ENCODE assay signal across 21 cellular contexts in genomic region chr15:80559761-80560160, GRCh38.
A peak's percentile ranks its signal among the peaks of the same experiment; 100 is the strongest.
DNase-seq lines count a peak whose midpoint lies in the region; ATAC-seq and TF ChIP-seq lines count a peak whose summit lies in the region.
"Had no signal": no experiment of that assay in that cellular context is flagged by ENCODE, and none has a peak within 500 bp of the region (broad histone marks: within the 10 kb centered on the region; RNA-seq: fewer than 3 reads in every experiment).

No MANE protein-coding gene starts in this region.

- no peak overlapping the region for H4K91ac ChIP-seq in mesenchymal stem cell (ENCODE audit: low read length)

- H3K79me1 ChIP-seq in mesenchymal stem cell (replicated peaks; ENCODE audit: low read length, poor library complexity, severe bottlenecking) = no peaks in the 10 kb centered on the region

- peaks cover 18% of the 10 kb centered on the region for H3K4me1 ChIP-seq in BLaER1
- peaks cover 10% of the 10 kb centered on the region for H3K4me1 ChIP-seq in mesenchymal stem cell (ENCODE audit: control insufficient read depth, insufficient read depth, low read depth, low read length)
- H3K4me1 ChIP-seq in upper lobe of right lung = peaks cover 45% of the 10 kb centered on the region
- H3K4me1 ChIP-seq: BE2C, SJCRH30 had no signal

- peak overlapping the region in 1 of 2 experiments; percentile 15 for H3K18ac ChIP-seq in mesenchymal stem cell (ENCODE audit: low read depth in 1 of 2, low read length in 2 of 2)

- H3K4me3 ChIP-seq in BLaER1 (no peak overlapping the region), mesenchymal stem cell (ENCODE audit: insufficient read depth in 1 of 2, low read depth in 1 of 2, low read length in 2 of 2) (no peak overlapping the region), upper lobe of right lung (no peak overlapping the region)
- H3K4me3 ChIP-seq: MG63, PC-9, SJCRH30 had no signal

- WGBS in mesenchymal stem cell = 88% methylated on average over 6 of the region's 6 CpGs

- H3K27me3 ChIP-seq in BLaER1 (no peaks in the 10 kb centered on the region), mesenchymal stem cell (ENCODE audit: control insufficient read depth in 1 of 2, insufficient read depth in 1 of 2, low read length in 2 of 2) (no peaks in the 10 kb centered on the region), upper lobe of right lung (no peaks in the 10 kb centered on the region)
- H3K27me3 ChIP-seq: BE2C, MG63 had no signal

- TF ChIP-seq CTCF in upper lobe of right lung (IDR thresholded peaks at IDR 0.05) = no peak

- H3K4ac ChIP-seq in mesenchymal stem cell (ENCODE audit: low read depth in 1 of 2, low read length in 2 of 2) = no peak overlapping the region

- no peak overlapping the region for H2BK120ac ChIP-seq in mesenchymal stem cell (ENCODE audit: low read depth, low read length)

- H3K9ac ChIP-seq in BLaER1 (no peak overlapping the region), mesenchymal stem cell (ENCODE audit: low read length) (no peak overlapping the region)

- H3K27ac ChIP-seq in BLaER1 (no peak overlapping the region), mesenchymal stem cell (ENCODE audit: low read length, poor library complexity, severe bottlenecking) (no peak overlapping the region), upper lobe of right lung (peak overlapping the region; percentile 58)
- H3K27ac ChIP-seq: 22Rv1, PC-9, SJCRH30 had no signal

- no peak overlapping the region for H3K23ac ChIP-seq in mesenchymal stem cell (ENCODE audit: low read length in 2 of 2)

- peaks cover 21% of the 10 kb centered on the region; the same call in 1 of the 2 replicates for H3K36me3 ChIP-seq in BLaER1
- peaks cover 46 to 48% of the 10 kb centered on the region in 2 experiments for H3K36me3 ChIP-seq in mesenchymal stem cell (ENCODE audit: control insufficient read depth in 1 of 2, insufficient read depth in 2 of 2, low read depth in 1 of 2, low read length in 2 of 2)
- H3K36me3 ChIP-seq in upper lobe of right lung = no peaks in the 10 kb centered on the region
- H3K36me3 ChIP-seq: BE2C, SJCRH30 had no signal

- H2BK12ac ChIP-seq in mesenchymal stem cell (ENCODE audit: low read length in 2 of 2) = peak overlapping the region; percentile 45 to 69

- peak; percentile 27 for DNase-seq in ecto neural progenitor cell (ENCODE audit: low spot score)
- DNase-seq in mesenchymal stem cell = no peak
- no peak for DNase-seq in upper lobe of right lung
- DNase-seq in NCI-H2081 treated with DMSO at 0.1 percent for 48 hours (lab: John Stamatoyannopoulos, UW) = no peak
- DNase-seq in GOT3 (lab: John Stamatoyannopoulos, UW) = no peak
- DNase-seq: BE2C; CD4-positive, CD25-positive, alpha-beta regulatory T cell; H9; KBM-7; MG63; NCI-H2029; NCI-H446 treated with DMSO at 0.1 percent for 48 hours; NCI-H526; NCI-H82; NK-92 treated with Interleukin-12 subunit alpha and Interleukin-12 subunit beta, amount 100 ng/mL, for 24 hours; PC-9; SJCRH30 had no signal

- H2BK5ac ChIP-seq in mesenchymal stem cell (ENCODE audit: low read depth, low read length, poor library complexity, severe bottlenecking) = no peak overlapping the region

- no peak overlapping the region for H4K8ac ChIP-seq in mesenchymal stem cell (ENCODE audit: low read length)

- ATAC-seq in upper lobe of right lung (no peak), HG03469 (IDR thresholded peaks at IDR 0.05; ENCODE audit: unreplicated experiment) (no peak)
- ATAC-seq: Right ventricle myocardium inferior had no signal

- H2BK15ac ChIP-seq in mesenchymal stem cell (ENCODE audit: low read depth, poor library complexity, severe bottlenecking) = no peak overlapping the region

- H2AFZ ChIP-seq in mesenchymal stem cell (ENCODE audit: low read depth, low read length) = no peak overlapping the region
- H2AFZ ChIP-seq: PC-9 had no signal

- H3K14ac ChIP-seq in mesenchymal stem cell (ENCODE audit: low read length in 2 of 2) = no peak overlapping the region

- H3K4me2 ChIP-seq in BLaER1 (peak overlapping the region; percentile 65), mesenchymal stem cell (ENCODE audit: low read length, poor library complexity, severe bottlenecking) (no peak overlapping the region)
- H3K4me2 ChIP-seq: PC-9 had no signal

- H3K9me3 ChIP-seq in BLaER1 (no peaks in the 10 kb centered on the region), mesenchymal stem cell (ENCODE audit: control insufficient read depth, low read length) (peaks cover 3% of the 10 kb centered on the region), upper lobe of right lung (no peaks in the 10 kb centered on the region)
- H3K9me3 ChIP-seq: BE2C, MG63, SJCRH30 had no signal

- no peaks in the 10 kb centered on the region for H4K20me1 ChIP-seq in BLaER1

- intact Hi-C loops in upper lobe of right lung (cut with DNase I) = loop anchor here (10.0 kb wide), 1 partner anchor 85 kb away; no protein-coding TSS in a partner anchor

- no peak overlapping the region for H2AK5ac ChIP-seq in mesenchymal stem cell (ENCODE audit: low read length, severe bottlenecking)
